Comparison of ENCODE assay signal across 8 cellular contexts in genomic region chr12:76763746-76764675, GRCh38. TPM values are rescaled to one million over a fixed set of nuclear protein-coding genes. Genes with fewer than 3 reads are reported as not detected.
DNase-seq lines count a peak whose midpoint lies in the region; ATAC-seq and TF ChIP-seq lines count a peak whose summit lies in the region.

Gene ZDHHC17, plus strand, starts transcription at chr12:76764115. Its CDS starts 122 bp downstream, at chr12:76764237.

- peaks cover 27% of the 10 kb centered on the region for H4K20me1 ChIP-seq in osteoblast (ENCODE audit: insufficient read depth, low read length)

- H3K27me3 ChIP-seq in osteoblast (ENCODE audit: insufficient read depth, low read length) (no peaks in the 10 kb centered on the region), testis (no peaks in the 10 kb centered on the region)

- intact Hi-C loops in testis (cut with DNase I; ENCODE audit: low total_unique reads), result no loop called here

- TF ChIP-seq POLR2A in GM10847 (IDR thresholded peaks at IDR 0.05; ENCODE audit: extremely low read depth, insufficient read length) (peak; percentile 64), testis (IDR thresholded peaks at IDR 0.05) (no peak)

- H3K9me3 ChIP-seq in osteoblast (ENCODE audit: low read depth, low read length) (no peaks in the 10 kb centered on the region), testis (no peaks in the 10 kb centered on the region)

- H3K27ac ChIP-seq in osteoblast (ENCODE audit: low read depth, low read length), result peak within 1 kb of the TSS; percentile 90
- H3K27ac ChIP-seq in testis, result peak within 1 kb of the TSS; percentile 95 to 96

- H3K4me3 ChIP-seq in osteoblast (ENCODE audit: insufficient read depth, low read length) (peak within 1 kb of the TSS; percentile 98), testis (peak within 1 kb of the TSS; percentile 72 to 78)

- H3K36me3 Mint-ChIP-seq in activated naive CD8-positive, alpha-beta T cell, result peaks cover 3% of the 10 kb centered on the region
- no peaks in the 10 kb centered on the region for H3K36me3 Mint-ChIP-seq in glutamatergic neuron (ENCODE audit: unreplicated experiment)

- no peaks in the 10 kb centered on the region for H3K27me3 Mint-ChIP-seq in activated naive CD8-positive, alpha-beta T cell
- peaks cover 8% of the 10 kb centered on the region for H3K27me3 Mint-ChIP-seq in glutamatergic neuron (ENCODE audit: unreplicated experiment)

- H3K4me3 Mint-ChIP-seq in activated naive CD8-positive, alpha-beta T cell, result peak within 1 kb of the TSS; percentile 98
- H3K4me3 Mint-ChIP-seq in glutamatergic neuron (ENCODE audit: unreplicated experiment), result peak within 1 kb of the TSS; percentile 97

- peak within 1 kb of the TSS; percentile 97 for H2AFZ ChIP-seq in osteoblast (ENCODE audit: low read length)

- peak within 1 kb of the TSS; percentile 96 for H3K27ac Mint-ChIP-seq in activated naive CD8-positive, alpha-beta T cell
- peak within 1 kb of the TSS; percentile 97 for H3K27ac Mint-ChIP-seq in glutamatergic neuron (ENCODE audit: unreplicated experiment)

- DNase-seq in NCI-H1105 treated with DMSO at 0.1 percent for 48 hours (lab: John Stamatoyannopoulos, UW) (peak; percentile 92), SKM-1 treated with dmso at 0.1 percent for 144 hours (lab: John Stamatoyannopoulos, UW; ENCODE audit: unreplicated experiment) (peak; percentile 63), glutamatergic neuron (peak; percentile 97), osteoblast (ENCODE audit: insufficient read length, low spot score, missing footprints) (peak; percentile 97), testis (peak; percentile 93)

- H3K4me1 ChIP-seq in osteoblast (ENCODE audit: insufficient read depth, low read length) (peaks cover 15% of the 10 kb centered on the region), testis (peaks cover 15% of the 10 kb centered on the region)

- TF ChIP-seq CTCF in glutamatergic neuron (IDR thresholded peaks at IDR 0.05; ENCODE audit: partially characterized antibody, unreplicated experiment) (no peak), osteoblast (IDR thresholded peaks at IDR 0.05; ENCODE audit: extremely low read depth, low read depth, low read length) (no peak), testis (IDR thresholded peaks at IDR 0.05) (no peak)

- H3K79me2 ChIP-seq in osteoblast (ENCODE audit: insufficient read depth, low read length), result peaks cover 46% of the 10 kb centered on the region

- H3K9me3 Mint-ChIP-seq in activated naive CD8-positive, alpha-beta T cell (ENCODE audit: low read depth), result no peaks in the 10 kb centered on the region
- H3K9me3 Mint-ChIP-seq in glutamatergic neuron (ENCODE audit: unreplicated experiment), result peaks cover 16% of the 10 kb centered on the region

- 0 to 2% methylated on average over 29 to 83 of the region's 93 CpGs for WGBS in testis, 2 donors

- ATAC-seq in HG02678 (IDR thresholded peaks at IDR 0.05; ENCODE audit: unreplicated experiment), result peak; percentile 90

- peaks cover 46% of the 10 kb centered on the region for H3K4me1 Mint-ChIP-seq in activated naive CD8-positive, alpha-beta T cell (ENCODE audit: low read depth)
- H3K4me1 Mint-ChIP-seq in glutamatergic neuron (ENCODE audit: low read depth, unreplicated experiment), result peaks cover 20% of the 10 kb centered on the region

- H3K36me3 ChIP-seq in osteoblast (ENCODE audit: insufficient read depth, low read length) (no peaks in the 10 kb centered on the region), testis (ENCODE audit: low read depth, missing control alignments) (no peaks in the 10 kb centered on the region)

- peak within 1 kb of the TSS; percentile 94 for H3K4me2 ChIP-seq in osteoblast (ENCODE audit: insufficient read depth, low read length)

RNA-seq across cellular contexts. Expression of gene ZDHHC17, which starts in this region (rescaled TPM):
- total RNA-seq in glutamatergic neuron (ENCODE audit: unreplicated experiment), result 95.5 TPM
- total RNA-seq in osteoblast, result 42.0 and 50.4 TPM in 2 replicates
- 10 to 100 TPM; 59.3 to 65.4 TPM for total RNA-seq in testis
- polyA plus RNA-seq in testis (ENCODE audit: insufficient read depth, low read depth, low replicate concordance), result 32.3 TPM

Comparison
In these comparisons a context has a peak if more than half of its experiments do, and no peak if none do; other contexts are left out.
1. Peak in every context shown above with its lines: DNase-seq, ATAC-seq, H3K4me3 ChIP-seq and H3K27ac ChIP-seq.